24 cellular contexts compared by ENCODE assay signal in the genomic region with DNA sequence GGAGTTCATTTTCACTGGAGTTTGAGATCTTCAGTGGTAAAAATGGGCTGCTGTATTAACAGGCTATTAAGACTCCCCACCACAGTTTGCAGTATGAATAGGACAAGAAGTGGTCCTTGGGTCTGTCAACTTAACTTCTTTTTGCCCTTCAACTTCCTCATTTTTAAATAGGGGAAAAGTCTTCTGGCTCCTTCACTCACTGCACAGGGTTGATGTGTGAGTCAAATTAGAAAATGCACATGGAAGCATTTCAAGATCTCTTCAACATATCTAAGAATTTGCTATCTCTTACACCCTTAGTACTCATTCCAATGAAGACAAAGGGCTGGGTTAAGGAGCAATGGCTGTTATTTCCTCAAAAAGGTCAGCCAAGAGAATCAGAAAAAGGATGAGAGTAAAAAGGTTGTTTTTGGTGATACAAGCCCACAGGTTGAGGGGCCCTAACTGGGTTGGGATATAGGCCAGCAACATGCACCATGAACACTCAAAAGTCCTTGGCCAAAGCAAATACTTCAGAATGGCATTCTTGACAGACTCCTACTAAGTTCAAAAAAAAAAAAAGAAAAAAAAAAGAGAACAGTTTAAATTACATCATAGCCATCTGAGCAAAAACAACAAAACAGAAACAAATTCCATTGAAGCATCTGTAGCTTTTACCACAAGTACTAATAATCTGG. TPM values are rescaled to one million over a fixed set of nuclear protein-coding genes. Genes with fewer than 3 reads are reported as not detected.
DNase-seq lines count a peak whose midpoint lies in the region; ATAC-seq and TF ChIP-seq lines count a peak whose summit lies in the region.
"Had no signal": no experiment of that assay in that cellular context is flagged by ENCODE, and none has a peak within 500 bp of the region (broad histone marks: within the 10 kb centered on the region; RNA-seq: fewer than 3 reads in every experiment).

No MANE protein-coding gene starts in this region.

- CTCF ChIA-PET in CD8-positive, alpha-beta T cell (lab: Charles Lee), result interaction anchor here (0.6 to 2.2 kb wide), 3 partner anchors 9 to 13 kb away, joined by 3 to 7 read pairs (median 3); partner anchors contain the start of gene PDE5A

- H3K23ac ChIP-seq in mesenchymal stem cell (ENCODE audit: low read length in 2 of 2), result no peak overlapping the region

- H3K4me1 ChIP-seq in mesenchymal stem cell (ENCODE audit: control insufficient read depth, insufficient read depth, low read depth, low read length), result no peaks in the 10 kb centered on the region
- peaks cover 7 to 26% of the 10 kb centered on the region in 2 donors for H3K4me1 ChIP-seq in aorta (ENCODE audit: control insufficient read depth in 1 of 2, insufficient read depth in 2 of 2, low read length in 2 of 2)
- H3K4me1 ChIP-seq in CD8-positive, alpha-beta T cell (ENCODE audit: insufficient read depth, low read length), result no peaks in the 10 kb centered on the region
- H3K4me1 ChIP-seq: A549, body of pancreas had no signal

- DNase-seq in SIG-M5 treated with dmso at 0.1 percent for 504 hours (lab: John Stamatoyannopoulos, UW; ENCODE audit: unreplicated experiment), result peak; percentile 10
- DNase-seq in SIG-M5 (lab: John Stamatoyannopoulos, UW), result no peak
- no peak for DNase-seq in coronary artery (ENCODE audit: low spot score)
- peak; percentile 27 for DNase-seq in mesenchymal stem cell
- DNase-seq in aorta, result no peak
- DNase-seq in activated effector memory CD4-positive, alpha-beta T cell treated with Interleukin-2 at 50 U/mL for 16 hours, result no peak
- no peak for DNase-seq in CD8-positive, alpha-beta T cell
- DNase-seq: activated CD4-positive, alpha-beta T cell treated with anti-CD3 and anti-CD28 coated beads, Interleukin-2, amount 10 ng/mL, durations not matched to agents 7 days and 5 days; activated CD8-positive, alpha-beta memory T cell treated with anti-CD3 and anti-CD28 coated beads, Interleukin-2, amount 50 U/mL, for 4 hours; body of pancreas; CD8-positive, alpha-beta memory T cell; DMS153; effector CD4-positive, alpha-beta T cell; mammary epithelial cell; MG63; NCI-H146; NCI-H524; stomach had no signal

- no peak overlapping the region for H2AK5ac ChIP-seq in mesenchymal stem cell (ENCODE audit: low read length, severe bottlenecking)

- H3K36me3 ChIP-seq in mesenchymal stem cell (ENCODE audit: control insufficient read depth in 1 of 2, insufficient read depth in 2 of 2, low read depth in 1 of 2, low read length in 2 of 2) (no peaks in the 10 kb centered on the region), aorta (ENCODE audit: control insufficient read depth in 1 of 2, insufficient read depth in 2 of 2, low read length in 1 of 2) (peaks cover 0 to 2% of the 10 kb centered on the region in 2 donors)
- no peaks in the 10 kb centered on the region for H3K36me3 ChIP-seq in CD8-positive, alpha-beta T cell (ENCODE audit: insufficient read depth, low read length)
- H3K36me3 ChIP-seq: stomach had no signal

- H3K14ac ChIP-seq in mesenchymal stem cell (ENCODE audit: low read length in 2 of 2), result no peak overlapping the region

- H2BK12ac ChIP-seq in mesenchymal stem cell (ENCODE audit: low read length in 2 of 2), result no peak overlapping the region

- TF ChIP-seq CTCF in coronary artery (IDR thresholded peaks at IDR 0.05), result no peak
- no peak for TF ChIP-seq CTCF in CD8-positive, alpha-beta T cell (IDR thresholded peaks at IDR 0.05)

- intact Hi-C loops in aorta (cut with DNase I), result no loop called here
- intact Hi-C loops in CD8-positive, alpha-beta T cell (cut with DNase I, micrococcal nuclease), result no loop called here

- H3K9me3 ChIP-seq in mesenchymal stem cell (ENCODE audit: control insufficient read depth, low read length), result no peaks in the 10 kb centered on the region
- no peaks in the 10 kb centered on the region for H3K9me3 ChIP-seq in aorta (ENCODE audit: control insufficient read depth, low read length)
- H3K9me3 ChIP-seq in CD8-positive, alpha-beta T cell (ENCODE audit: low read length), result no peaks in the 10 kb centered on the region
- H3K9me3 ChIP-seq: A549, body of pancreas had no signal

- H3K79me1 ChIP-seq in mesenchymal stem cell (replicated peaks; ENCODE audit: low read length, poor library complexity, severe bottlenecking), result peaks cover 4% of the 10 kb centered on the region

- H3K27ac ChIP-seq in coronary artery (peak overlapping the region; percentile 15 to 24), mesenchymal stem cell (ENCODE audit: low read length, poor library complexity, severe bottlenecking) (no peak overlapping the region), aorta (ENCODE audit: low read depth in 1 of 2, low read length in 2 of 2) (no peak overlapping the region)
- H3K27ac ChIP-seq in CD8-positive, alpha-beta T cell (ENCODE audit: low read depth, low read length), result no peak overlapping the region
- H3K27ac ChIP-seq: A549, body of pancreas, SK-N-MC, stomach had no signal

- H3K4me1 Mint-ChIP-seq in CD8-positive, alpha-beta T cell (ENCODE audit: low read depth), result no peaks in the 10 kb centered on the region
- H3K4me1 Mint-ChIP-seq: activated CD4-positive, alpha-beta T cell treated with anti-CD3 and anti-CD28 coated beads, Interleukin-2, amount 10 ng/mL, durations not matched to agents 7 days and 5 days; CD8-positive, alpha-beta memory T cell had no signal

- no peak overlapping the region for H3K27ac Mint-ChIP-seq in CD8-positive, alpha-beta T cell
- H3K27ac Mint-ChIP-seq: activated CD4-positive, alpha-beta T cell treated with anti-CD3 and anti-CD28 coated beads, Interleukin-2, amount 10 ng/mL, durations not matched to agents 7 days and 5 days; activated naive CD4-positive, alpha-beta T cell treated with anti-CD3 and anti-CD28 coated beads, Interleukin-2, amount 50 U/mL, for 72 hours; type B pancreatic cell had no signal

- H3K27me3 ChIP-seq in mesenchymal stem cell (ENCODE audit: control insufficient read depth in 1 of 2, insufficient read depth in 1 of 2, low read length in 2 of 2), result no peaks in the 10 kb centered on the region
- H3K27me3 ChIP-seq in aorta (ENCODE audit: control insufficient read depth in 1 of 2, insufficient read depth in 2 of 2, low read length in 1 of 2), result no peaks in the 10 kb centered on the region
- no peaks in the 10 kb centered on the region for H3K27me3 ChIP-seq in CD8-positive, alpha-beta T cell (ENCODE audit: insufficient read depth, low read length)
- H3K27me3 ChIP-seq: body of pancreas, MG63 had no signal

- no peak overlapping the region for H3K18ac ChIP-seq in mesenchymal stem cell (ENCODE audit: low read depth in 1 of 2, low read length in 2 of 2)

- no peak overlapping the region for H2BK5ac ChIP-seq in mesenchymal stem cell (ENCODE audit: low read depth, low read length, poor library complexity, severe bottlenecking)

- H3K4me3 Mint-ChIP-seq in CD8-positive, alpha-beta T cell, result no peak overlapping the region
- H3K4me3 Mint-ChIP-seq: activated CD4-positive, alpha-beta T cell treated with anti-CD3 and anti-CD28 coated beads, Interleukin-2, amount 10 ng/mL, durations not matched to agents 7 days and 5 days; CD8-positive, alpha-beta memory T cell; type B pancreatic cell had no signal

- no peak overlapping the region for H3K9ac ChIP-seq in mesenchymal stem cell (ENCODE audit: low read length)

- H3K9me3 Mint-ChIP-seq in CD8-positive, alpha-beta T cell, result peaks cover 3% of the 10 kb centered on the region
- H3K9me3 Mint-ChIP-seq: type B pancreatic cell had no signal

- ATAC-seq in aorta (ENCODE audit: low FRiP score) (peak; percentile 57), HG03045 (IDR thresholded peaks at IDR 0.05; ENCODE audit: unreplicated experiment) (no peak)
- ATAC-seq in CD8-positive, alpha-beta T cell, result no peak
- ATAC-seq: A549; activated naive CD4-positive, alpha-beta T cell treated with anti-CD3 and anti-CD28 coated beads, Interleukin-2, amount 50 U/mL, for 72 hours; body of pancreas; esophagus mucosa had no signal

- no peak overlapping the region for H2AFZ ChIP-seq in mesenchymal stem cell (ENCODE audit: low read depth, low read length)

- H4K8ac ChIP-seq in mesenchymal stem cell (ENCODE audit: low read length), result no peak overlapping the region

- H3K27me3 Mint-ChIP-seq in CD8-positive, alpha-beta T cell (ENCODE audit: low read depth), result peaks cover 7% of the 10 kb centered on the region
- H3K27me3 Mint-ChIP-seq: type B pancreatic cell had no signal

- no peak overlapping the region for H2BK15ac ChIP-seq in mesenchymal stem cell (ENCODE audit: low read depth, poor library complexity, severe bottlenecking)

- no peak overlapping the region for H2BK120ac ChIP-seq in mesenchymal stem cell (ENCODE audit: low read depth, low read length)

- H3K36me3 Mint-ChIP-seq in CD8-positive, alpha-beta T cell, result no peaks in the 10 kb centered on the region

- H4K91ac ChIP-seq in mesenchymal stem cell (ENCODE audit: low read length), result no peak overlapping the region

- H3K4me3 ChIP-seq in coronary artery (no peak overlapping the region), mesenchymal stem cell (ENCODE audit: insufficient read depth in 1 of 2, low read depth in 1 of 2, low read length in 2 of 2) (no peak overlapping the region), aorta (ENCODE audit: low read length in 2 of 2) (no peak overlapping the region)
- H3K4me3 ChIP-seq in CD8-positive, alpha-beta T cell (ENCODE audit: low read depth, low read length), result no peak overlapping the region
- H3K4me3 ChIP-seq: A549, body of pancreas, MG63, SK-N-MC, stomach had no signal

- H3K4me2 ChIP-seq in mesenchymal stem cell (ENCODE audit: low read length, poor library complexity, severe bottlenecking), result no peak overlapping the region
- H3K4me2 ChIP-seq: A549 had no signal

- POLR2A ChIA-PET in CD8-positive, alpha-beta T cell (lab: Charles Lee), result no interaction called here

- peak overlapping the region in 1 of 2 experiments; percentile 16 for H3K4ac ChIP-seq in mesenchymal stem cell (ENCODE audit: low read depth in 1 of 2, low read length in 2 of 2)

RNA-seq across cellular contexts. Expression of gene PDE5A, which starts 13.4 kb away (rescaled TPM):
- polyA plus RNA-seq in mesenchymal stem cell (2013, experiment 1 of 2), result 76.3 TPM
- polyA plus RNA-seq in mesenchymal stem cell (2013, experiment 2 of 2), result 76.6 TPM
- 100 to 1,000 TPM; 196 to 343 TPM for total RNA-seq in aorta
- polyA plus RNA-seq in aorta, result 10 to 100 TPM; 24.9 to 74.7 TPM
- total RNA-seq in CD8-positive, alpha-beta T cell, result under 1 TPM; 0.11 to 0.25 TPM

Comparison
In these comparisons a context has a peak if more than half of its experiments do, and no peak if none do; other contexts are left out.
1. DNase-seq: peak in SIG-M5 treated with dmso at 0.1 percent for 504 hours (single experiment) and mesenchymal stem cell (single experiment); none in SIG-M5 (single experiment), coronary artery (single experiment), aorta (0 of 2), activated effector memory CD4-positive, alpha-beta T cell treated with Interleukin-2 at 50 U/mL for 16 hours (single experiment) and CD8-positive, alpha-beta T cell (0 of 7).
2. H3K27ac ChIP-seq: peak in coronary artery (2 of 2); none in mesenchymal stem cell (single experiment), aorta (0 of 2) and CD8-positive, alpha-beta T cell (single experiment).
3. RNA of gene PDE5A, which starts 13.4 kb away (total RNA-seq): 196 to 343 TPM in aorta; 0.11 to 0.25 TPM in CD8-positive, alpha-beta T cell; every median in the first group is over 100 times any median in the second.